In the genomic region with DNA sequence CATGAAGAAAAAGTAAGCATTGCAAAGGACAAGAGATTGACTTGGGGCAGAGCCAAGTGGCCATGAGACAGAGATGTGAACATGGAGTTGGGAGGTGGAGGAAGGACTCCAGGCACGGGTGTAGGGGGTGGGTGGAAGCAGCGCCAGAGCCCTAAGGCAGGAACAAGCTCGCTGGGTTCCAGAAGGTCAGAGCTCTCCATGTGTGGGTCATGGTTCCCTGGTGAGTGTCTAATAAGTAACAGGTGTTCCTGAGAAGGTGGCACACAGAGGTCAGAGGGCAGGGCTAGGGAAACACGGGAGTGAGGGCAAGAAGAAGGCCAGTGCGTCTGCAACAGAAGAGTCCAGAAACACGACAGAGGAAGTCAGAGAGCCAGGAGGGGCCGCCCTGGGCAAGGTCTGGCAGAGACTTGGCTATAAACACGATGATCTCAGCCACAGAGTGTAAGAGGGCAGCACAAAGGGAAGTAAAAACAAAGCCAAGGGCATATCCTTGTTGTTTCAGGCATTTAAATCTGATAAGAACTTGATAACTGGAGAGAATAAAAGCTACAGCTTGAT, we compare ENCODE assay signal across 9 cellular contexts.
A peak's percentile ranks its signal among the peaks of the same experiment; 100 is the strongest.
DNase-seq lines count a peak whose midpoint lies in the region; ATAC-seq and TF ChIP-seq lines count a peak whose summit lies in the region.
"Had no signal": no experiment of that assay in that cellular context is flagged by ENCODE, and none has a peak within 500 bp of the region (broad histone marks: within the 10 kb centered on the region; RNA-seq: fewer than 3 reads in every experiment).

No MANE protein-coding gene starts in this region.

- H3K27me3 Mint-ChIP-seq in CD4-positive, alpha-beta T cell = peaks cover 41% of the 10 kb centered on the region

- H3K4me1 ChIP-seq in PC-9 (replicated peaks; ENCODE audit: insufficient read depth) = peaks cover 11% of the 10 kb centered on the region

- no peak for ATAC-seq in HG02571 (IDR thresholded peaks at IDR 0.05; ENCODE audit: unreplicated experiment)
- no peak for ATAC-seq in CD4-positive, alpha-beta T cell (ENCODE audit: poor library complexity)

- no peak overlapping the region for H3K27ac Mint-ChIP-seq in CD4-positive, alpha-beta T cell

- H3K9me2 ChIP-seq in PC-9 (ENCODE audit: insufficient read depth) = no peaks in the 10 kb centered on the region

- no peaks in the 10 kb centered on the region for H3K36me3 Mint-ChIP-seq in CD4-positive, alpha-beta T cell (ENCODE audit: low read depth)

- no peaks in the 10 kb centered on the region for H4K20me1 ChIP-seq in PC-9 (ENCODE audit: insufficient read depth)

- POLR2A ChIA-PET in PC-9 (lab: Charles Lee; ENCODE audit: unreplicated experiment) = interaction anchor here (1.1 kb wide), 1 partner anchor 84 kb away, joined by 3 read pairs; no protein-coding TSS in a partner anchor
- POLR2A ChIA-PET in CD4-positive, alpha-beta T cell (lab: Charles Lee) = no interaction called here

- peaks cover 13% of the 10 kb centered on the region for H3K4me1 Mint-ChIP-seq in CD4-positive, alpha-beta T cell (ENCODE audit: low read depth)

- H3K36me3 ChIP-seq in PC-9 (ENCODE audit: low read depth) = no peaks in the 10 kb centered on the region

- H3F3A ChIP-seq in PC-9 (ENCODE audit: insufficient read depth, low read depth) = 0 out of 2 replicates have a peak, but pooled peaks cover 4% of the 10 kb centered on the region

- BruUV-seq in PC-9 (replicated peaks; lab: Mats Ljungman, UMichigan) = no TSS peak

- intact Hi-C loops in PC-9 (cut with micrococcal nuclease; ENCODE audit: unreplicated experiment) = no loop called here
- intact Hi-C loops in CD4-positive, alpha-beta T cell (cut with DNase I, micrococcal nuclease) = no loop called here

- peak overlapping the region; percentile 51 for H3K4me2 ChIP-seq in PC-9

- DNase-seq in G401 (ENCODE audit: low spot score) (peak; percentile 56), PC-9 (peak; percentile 53 to 64), foreskin fibroblast (peak; percentile 22 to 68), pons (ENCODE audit: low spot score) (peak; percentile 72), NCI-H524 treated with DMSO at 0.1 percent for 48 hours (lab: John Stamatoyannopoulos, UW) (no peak), NCI-H446 (lab: John Stamatoyannopoulos, UW) (no peak)
- no peak for DNase-seq in CD4-positive, alpha-beta T cell
- DNase-seq: activated effector memory CD4-positive, alpha-beta T cell treated with anti-CD3 and anti-CD28 coated beads, Interleukin-2, amount 50 U/mL, for 16 hours had no signal

- CTCF ChIA-PET in PC-9 (lab: Charles Lee) = interaction anchor here (0.6 to 1.0 kb wide), 4 partner anchors 56 to 429 kb away, joined by 3 to 5 read pairs (median 4); no protein-coding TSS in a partner anchor
- CTCF ChIA-PET in CD4-positive, alpha-beta T cell (lab: Charles Lee) = no interaction called here

- no peak overlapping the region for H3K4me3 ChIP-seq in PC-9
- no peak overlapping the region for H3K4me3 ChIP-seq in foreskin fibroblast (ENCODE audit: low read depth in 1 of 2, low read length in 2 of 2)

- peak overlapping the region; percentile 72 for H2AFZ ChIP-seq in PC-9

- no peak overlapping the region for H3K4me3 Mint-ChIP-seq in CD4-positive, alpha-beta T cell

- no peak overlapping the region for H3K27ac ChIP-seq in PC-9
- H3K27ac ChIP-seq in CD4-positive, alpha-beta T cell (ENCODE audit: low read depth, low read length) = no peak overlapping the region

- in situ Hi-C loops in G401 (cut with HindIII; ENCODE audit: low sequenced_read_pairs) = loop anchor here (25.0 kb wide), 1 partner anchor 277 kb away; no protein-coding TSS in a partner anchor

- H3K79me2 ChIP-seq in PC-9 (ENCODE audit: low read depth) = no peaks in the 10 kb centered on the region

- H3K27me3 ChIP-seq in PC-9 (ENCODE audit: insufficient read depth, low read depth) = no peaks in the 10 kb centered on the region
- H3K27me3 ChIP-seq in CD4-positive, alpha-beta T cell (ENCODE audit: control insufficient read depth, insufficient read depth, low read length) = no peaks in the 10 kb centered on the region

- no peaks in the 10 kb centered on the region for H3K9me3 ChIP-seq in PC-9 (ENCODE audit: insufficient read depth, low read depth)
- no peaks in the 10 kb centered on the region for H3K9me3 ChIP-seq in CD4-positive, alpha-beta T cell (ENCODE audit: control insufficient read depth, low read length)

- TF ChIP-seq CTCF in PC-9 (conservative IDR thresholded peaks at IDR 0.05) (no peak), foreskin fibroblast (IDR thresholded peaks at IDR 0.05; ENCODE audit: low read depth, low read length) (no peak)
- TF ChIP-seq CTCF in CD4-positive, alpha-beta T cell (IDR thresholded peaks at IDR 0.05) = no peak

- no peaks in the 10 kb centered on the region for H3K9me3 Mint-ChIP-seq in CD4-positive, alpha-beta T cell

Comparison
In these comparisons a context has a peak if more than half of its experiments do, and no peak if none do; other contexts are left out.
1. DNase-seq: peak in G401 (single experiment), PC-9 (2 of 2), foreskin fibroblast (2 of 2) and pons (single experiment); none in NCI-H524 treated with DMSO at 0.1 percent for 48 hours (single experiment), NCI-H446 (0 of 2) and CD4-positive, alpha-beta T cell (0 of 10).